Comparison of ENCODE assay signal across 15 cellular contexts in genomic region chr1:153631047-153632022, GRCh38. TPM values are rescaled to one million over a fixed set of nuclear protein-coding genes. Genes with fewer than 3 reads are reported as not detected.
DNase-seq lines count a peak whose midpoint lies in the region; TF ChIP-seq lines count a peak whose summit lies in the region.
"Had no signal": no experiment of that assay in that cellular context is flagged by ENCODE, and none has a peak within 500 bp of the region (broad histone marks: within the 10 kb centered on the region; RNA-seq: fewer than 3 reads in every experiment).

No MANE protein-coding gene starts in this region.

- intact Hi-C loops in activated T-helper 2 cell treated with anti-CD3 and anti-CD28 coated beads, Interferon-gamma antibody, Interleukin-2, Interleukin-4, amounts not matched to agents 10 μg/mL and 5 μg/mL and 100 μg/mL, durations not matched to agents 14 hours and 24 hours and 36 hours (cut with micrococcal nuclease): loop anchor here (2.0 to 5.0 kb wide), 2 partner anchors 59 to 87 kb away; partner anchors contain the start of gene S100A4
- intact Hi-C loops in left ventricle myocardium inferior (cut with micrococcal nuclease): no loop called here
- intact Hi-C loops in spleen (cut with DNase I; ENCODE audit: low total_unique reads): no loop called here

- H3K36me3 Mint-ChIP-seq in activated naive CD4-positive, alpha-beta T cell treated with anti-CD3 and anti-CD28 coated beads, Interleukin-2, amount 50 U/mL, for 24 hours: peaks cover 4% of the 10 kb centered on the region
- peaks cover 23% of the 10 kb centered on the region for H3K36me3 Mint-ChIP-seq in activated T-helper 2 cell treated with anti-CD3 and anti-CD28 coated beads, Interferon-gamma antibody, Interleukin-2, Interleukin-4, amounts not matched to agents 10 μg/mL and 5 μg/mL and 100 μg/mL, durations not matched to agents 14 hours and 24 hours and 36 hours (ENCODE audit: low read depth)

- no peak overlapping the region for H3K4ac ChIP-seq in neuronal stem cell (ENCODE audit: low read length)

- H3K4me2 ChIP-seq in neuronal stem cell (ENCODE audit: insufficient read depth, low read length, poor library complexity, severe bottlenecking): no peak overlapping the region

- H3K79me1 ChIP-seq in neuronal stem cell (ENCODE audit: low read depth, low read length): peaks cover under 1% of the 10 kb centered on the region

- H3K27me3 ChIP-seq in left ventricle myocardium inferior (ENCODE audit: low read depth) (no peaks in the 10 kb centered on the region), spleen (replicated peaks in 1 of 7) (no peaks in the 10 kb centered on the region), neuronal stem cell (ENCODE audit: control insufficient read depth in 3 of 3, insufficient read depth in 3 of 3, low read depth in 1 of 3, low read length in 3 of 3) (no peaks in the 10 kb centered on the region)

- WGBS in spleen, 5 donors: 77 to 86% (median 84%) methylated on average over 10 of the region's 10 CpGs
- WGBS in neuronal stem cell (ENCODE audit: extremely low coverage in 2 of 2, insufficient read length in 2 of 2, insufficient replicate concordance in 1 of 2), 2 donors: no CpG with 5 or more reads among the region's 10 CpGs

- no peak overlapping the region for H2BK120ac ChIP-seq in neuronal stem cell (ENCODE audit: low read depth, low read length)

- H3K27ac Mint-ChIP-seq in activated naive CD4-positive, alpha-beta T cell treated with anti-CD3 and anti-CD28 coated beads, Interleukin-2, amount 50 U/mL, for 24 hours: peak overlapping the region; percentile 3
- peak overlapping the region; percentile 43 for H3K27ac Mint-ChIP-seq in activated T-helper 2 cell treated with anti-CD3 and anti-CD28 coated beads, Interferon-gamma antibody, Interleukin-2, Interleukin-4, amounts not matched to agents 10 μg/mL and 5 μg/mL and 100 μg/mL, durations not matched to agents 14 hours and 24 hours and 36 hours

- no peak overlapping the region for H2BK15ac ChIP-seq in neuronal stem cell (ENCODE audit: low read length)

- H3K23ac ChIP-seq in neuronal stem cell (ENCODE audit: low read depth, low read length, poor library complexity): no peak overlapping the region

- peak overlapping the region; percentile 66 for H3K4me3 ChIP-seq in left ventricle myocardium inferior
- H3K4me3 ChIP-seq in spleen: no peak overlapping the region
- no peak overlapping the region for H3K4me3 ChIP-seq in neuronal stem cell (ENCODE audit: low read length in 2 of 2)
- H3K4me3 ChIP-seq: lung had no signal

- no peak overlapping the region for H3K18ac ChIP-seq in neuronal stem cell (ENCODE audit: low read length)

- TF ChIP-seq POLR2A in spleen (IDR thresholded peaks at IDR 0.05): no peak

- peaks cover 1% of the 10 kb centered on the region for H3K27me3 Mint-ChIP-seq in activated naive CD4-positive, alpha-beta T cell treated with anti-CD3 and anti-CD28 coated beads, Interleukin-2, amount 50 U/mL, for 24 hours
- no peaks in the 10 kb centered on the region for H3K27me3 Mint-ChIP-seq in activated T-helper 2 cell treated with anti-CD3 and anti-CD28 coated beads, Interferon-gamma antibody, Interleukin-2, Interleukin-4, amounts not matched to agents 10 μg/mL and 5 μg/mL and 100 μg/mL, durations not matched to agents 14 hours and 24 hours and 36 hours (ENCODE audit: low read depth)

- H3K9me3 ChIP-seq in left ventricle myocardium inferior (replicated peaks) (no peaks in the 10 kb centered on the region), spleen (no peaks in the 10 kb centered on the region), neuronal stem cell (replicated peaks in 1 of 2; ENCODE audit: control insufficient read depth in 2 of 2, insufficient read depth in 1 of 2, low read depth in 1 of 2, low read length in 2 of 2) (peaks cover 0 to 12% of the 10 kb centered on the region in 2 donors)

- H4K91ac ChIP-seq in neuronal stem cell (ENCODE audit: low read depth, low read length, poor library complexity): no peak overlapping the region

- H3K4me1 ChIP-seq in left ventricle myocardium inferior (peaks cover 92% of the 10 kb centered on the region), spleen (peaks cover 8 to 80% (median 36%) of the 10 kb centered on the region in 6 donors), neuronal stem cell (ENCODE audit: control insufficient read depth in 2 of 2, insufficient read depth in 1 of 2, low read depth in 1 of 2, low read length in 2 of 2) (peaks cover 13 to 18% of the 10 kb centered on the region in 2 donors)

- no peak overlapping the region for H3K14ac ChIP-seq in neuronal stem cell (ENCODE audit: low read length)

- TF ChIP-seq CTCF in left ventricle myocardium inferior (IDR thresholded peaks at IDR 0.05; ENCODE audit: borderline replicate concordance) (no peak), spleen (IDR thresholded peaks at IDR 0.05 in 8 of 11, conservative IDR thresholded peaks at IDR 0.05 in 3 of 11) (no peak)

- no peak overlapping the region for H2BK12ac ChIP-seq in neuronal stem cell (ENCODE audit: low read length)

- H3K4me3 Mint-ChIP-seq in activated naive CD4-positive, alpha-beta T cell treated with anti-CD3 and anti-CD28 coated beads, Interleukin-2, amount 50 U/mL, for 24 hours: no peak overlapping the region
- H3K4me3 Mint-ChIP-seq in activated T-helper 2 cell treated with anti-CD3 and anti-CD28 coated beads, Interferon-gamma antibody, Interleukin-2, Interleukin-4, amounts not matched to agents 10 μg/mL and 5 μg/mL and 100 μg/mL, durations not matched to agents 14 hours and 24 hours and 36 hours (ENCODE audit: low read depth): no peak overlapping the region

- POLR2A ChIA-PET in HEK293T (lab: Yijun Ruan, JAX): interaction anchor here (0.8 to 1.8 kb wide), 2 partner anchors 16 to 59 kb away, joined by 3 to 4 read pairs; partner anchors contain the start of gene S100A14

- H2AK5ac ChIP-seq in neuronal stem cell (ENCODE audit: low read depth, low read length): no peak overlapping the region

- CTCF ChIA-PET in HEK293T (lab: Yijun Ruan, JAX): no interaction called here

- H3K36me3 ChIP-seq in left ventricle myocardium inferior (peaks cover 12% of the 10 kb centered on the region), spleen (peaks cover 0 to 15% (median 3%) of the 10 kb centered on the region in 6 donors), neuronal stem cell (replicated peaks in 1 of 2; ENCODE audit: control insufficient read depth in 2 of 2, insufficient read depth in 2 of 2, low read length in 2 of 2) (peaks cover 1 to 14% of the 10 kb centered on the region in 2 donors)

- H3K27ac ChIP-seq in left ventricle myocardium inferior (replicated peaks) (peak overlapping the region; percentile 100), spleen (peak overlapping the region in 5 of 8 donors; percentile 22 to 84 (median 27)), neuronal stem cell (replicated peaks; ENCODE audit: low read length) (no peak overlapping the region)
- H3K27ac ChIP-seq: HL-60, parathyroid adenoma had no signal

- H4K8ac ChIP-seq in neuronal stem cell (ENCODE audit: low read depth, low read length): no peak overlapping the region

- no peak overlapping the region for H2BK5ac ChIP-seq in neuronal stem cell (ENCODE audit: low read length)

- H3K9ac ChIP-seq in neuronal stem cell (ENCODE audit: low read depth, low read length, poor library complexity): no peak overlapping the region
- H3K9ac ChIP-seq: parathyroid adenoma had no signal

- H2AFZ ChIP-seq in neuronal stem cell (ENCODE audit: low read length): no peak overlapping the region
- H2AFZ ChIP-seq: parathyroid adenoma had no signal

- H3K4me1 Mint-ChIP-seq in activated naive CD4-positive, alpha-beta T cell treated with anti-CD3 and anti-CD28 coated beads, Interleukin-2, amount 50 U/mL, for 24 hours: peaks cover 29% of the 10 kb centered on the region
- peaks cover 21% of the 10 kb centered on the region for H3K4me1 Mint-ChIP-seq in activated T-helper 2 cell treated with anti-CD3 and anti-CD28 coated beads, Interferon-gamma antibody, Interleukin-2, Interleukin-4, amounts not matched to agents 10 μg/mL and 5 μg/mL and 100 μg/mL, durations not matched to agents 14 hours and 24 hours and 36 hours (ENCODE audit: low read depth)

- H3K9me3 Mint-ChIP-seq in activated naive CD4-positive, alpha-beta T cell treated with anti-CD3 and anti-CD28 coated beads, Interleukin-2, amount 50 U/mL, for 24 hours: no peaks in the 10 kb centered on the region
- H3K9me3 Mint-ChIP-seq in activated T-helper 2 cell treated with anti-CD3 and anti-CD28 coated beads, Interferon-gamma antibody, Interleukin-2, Interleukin-4, amounts not matched to agents 10 μg/mL and 5 μg/mL and 100 μg/mL, durations not matched to agents 14 hours and 24 hours and 36 hours: no peaks in the 10 kb centered on the region

- DNase-seq in activated naive CD4-positive, alpha-beta T cell treated with Interleukin-2 at 50 U/mL for 16 hours: no peak
- DNase-seq in activated T-helper 2 cell treated with anti-CD3 and anti-CD28 coated beads, Interferon-gamma antibody, Interleukin-2, Interleukin-4, amounts not matched to agents 10 μg/mL and 5 μg/mL and 100 μg/mL, durations not matched to agents 14 hours and 24 hours and 36 hours (ENCODE audit: low spot score): no peak
- DNase-seq in left ventricle myocardium inferior (no peak), spleen (no peak), HEK293T (ENCODE audit: extremely low spot score) (no peak), neuronal stem cell (ENCODE audit: low spot score) (no peak), occipital lobe (lab: John Stamatoyannopoulos, UW) (no peak)
- DNase-seq: DND-41; NCI-H2081 treated with DMSO at 0.1 percent for 48 hours; stimulated activated CD4-positive, alpha-beta T cell treated with anti-CD3 and anti-CD28 coated beads, Interleukin-1b, Interleukin-23, amount 100 ng/mL, for 48 hours had no signal

RNA-seq across cellular contexts. Expression of gene CHTOP, which starts 2.5 kb away (rescaled TPM):
- total RNA-seq in activated T-helper 2 cell treated with anti-CD3 and anti-CD28 coated beads, Interferon-gamma antibody, Interleukin-2, Interleukin-4, amounts not matched to agents 10 μg/mL and 5 μg/mL and 100 μg/mL, durations not matched to agents 14 hours and 24 hours and 36 hours: 94.6 and 98.7 TPM in 2 replicates
- total RNA-seq in left ventricle myocardium inferior (75.5 TPM), spleen (100 to 1,000 TPM in 2 of 7 donors, 10 to 100 TPM in 5; 70.7 to 108 (median 86.3) TPM), occipital lobe (77.0 TPM)
- 10 to 100 TPM; 58.1 to 84.1 (median 73.1) TPM for polyA plus RNA-seq in spleen
- 77.4 TPM for polyA plus RNA-seq in neuronal stem cell (2013, experiment 1 of 2)
- polyA plus RNA-seq in neuronal stem cell (2013, experiment 2 of 2): 76.9 TPM

RNA-seq across cellular contexts. Expression of gene S100A1, which starts 3.1 kb away (rescaled TPM):
- total RNA-seq in activated T-helper 2 cell treated with anti-CD3 and anti-CD28 coated beads, Interferon-gamma antibody, Interleukin-2, Interleukin-4, amounts not matched to agents 10 μg/mL and 5 μg/mL and 100 μg/mL, durations not matched to agents 14 hours and 24 hours and 36 hours: not detected in 2 replicates
- total RNA-seq in left ventricle myocardium inferior: 2,012 TPM
- total RNA-seq in spleen: 1 to 10 TPM in 1 of 7 donors, not detected in 6; 2.6 TPM
- 10 to 100 TPM in 1 of 3 donors, 1 to 10 TPM in 2; 1.7 to 39.7 (median 8.2) TPM for polyA plus RNA-seq in spleen
- polyA plus RNA-seq in neuronal stem cell (2013, experiment 1 of 2): 0.22 TPM
- 0.12 TPM for polyA plus RNA-seq in neuronal stem cell (2013, experiment 2 of 2)
- total RNA-seq in occipital lobe: 0.47 TPM

RNA-seq across cellular contexts. Expression of gene S100A13, which starts 4.0 kb away (rescaled TPM):
- total RNA-seq in activated T-helper 2 cell treated with anti-CD3 and anti-CD28 coated beads, Interferon-gamma antibody, Interleukin-2, Interleukin-4, amounts not matched to agents 10 μg/mL and 5 μg/mL and 100 μg/mL, durations not matched to agents 14 hours and 24 hours and 36 hours: 3.9 and 4.0 TPM in 2 replicates
- total RNA-seq in left ventricle myocardium inferior (131 TPM), spleen (100 to 1,000 TPM in 1 of 7 donors, 10 to 100 TPM in 6; 48.8 to 103 (median 72.4) TPM), occipital lobe (5.3 TPM)
- 100 to 1,000 TPM; 118 to 146 (median 143) TPM for polyA plus RNA-seq in spleen
- polyA plus RNA-seq in neuronal stem cell (2013, experiment 1 of 2): 110 TPM
- 107 TPM for polyA plus RNA-seq in neuronal stem cell (2013, experiment 2 of 2)

RNA-seq across cellular contexts. Expression of gene S100A14, which starts 15.2 kb away (rescaled TPM):
- total RNA-seq in activated T-helper 2 cell treated with anti-CD3 and anti-CD28 coated beads, Interferon-gamma antibody, Interleukin-2, Interleukin-4, amounts not matched to agents 10 μg/mL and 5 μg/mL and 100 μg/mL, durations not matched to agents 14 hours and 24 hours and 36 hours: not detected in 2 replicates
- 6.5 TPM for total RNA-seq in left ventricle myocardium inferior
- 1 to 10 TPM in 1 of 7 donors, under 1 TPM in 3, not detected in 3; 0.28 to 1.0 (median 0.75) TPM for total RNA-seq in spleen
- 1 to 10 TPM; 1.2 to 3.0 (median 2.0) TPM for polyA plus RNA-seq in spleen
- 0.04 TPM for polyA plus RNA-seq in neuronal stem cell (2013, experiment 1 of 2)
- not detected for polyA plus RNA-seq in neuronal stem cell (2013, experiment 2 of 2)
- 0.47 TPM for total RNA-seq in occipital lobe
- total RNA-seq: cerebellum had no signal

RNA-seq across cellular contexts. Expression of gene S100A16, which starts 18.4 kb away (rescaled TPM):
- total RNA-seq in activated T-helper 2 cell treated with anti-CD3 and anti-CD28 coated beads, Interferon-gamma antibody, Interleukin-2, Interleukin-4, amounts not matched to agents 10 μg/mL and 5 μg/mL and 100 μg/mL, durations not matched to agents 14 hours and 24 hours and 36 hours: not detected in 2 replicates
- total RNA-seq in left ventricle myocardium inferior: 38.8 TPM
- 100 to 1,000 TPM in 3 of 7 donors, 10 to 100 TPM in 4; 78.0 to 111 (median 97.0) TPM for total RNA-seq in spleen
- 100 to 1,000 TPM in 1 of 3 donors, 10 to 100 TPM in 2; 52.0 to 101 (median 68.2) TPM for polyA plus RNA-seq in spleen
- 9.6 TPM for polyA plus RNA-seq in neuronal stem cell (2013, experiment 1 of 2)
- polyA plus RNA-seq in neuronal stem cell (2013, experiment 2 of 2): 9.3 TPM
- 13.3 TPM for total RNA-seq in occipital lobe

Comparison
In these comparisons a context has a peak if more than half of its experiments do, and no peak if none do; other contexts are left out.
1. RNA of gene S100A1, which starts 3.1 kb away (total RNA-seq): 2,012 TPM in left ventricle myocardium inferior (single experiment); 0.47 TPM in occipital lobe (single experiment), not detected in activated T-helper 2 cell treated with anti-CD3 and anti-CD28 coated beads, Interferon-gamma antibody, Interleukin-2, Interleukin-4, amounts not matched to agents 10 μg/mL and 5 μg/mL and 100 μg/mL, durations not matched to agents 14 hours and 24 hours and 36 hours and 2.6 TPM in spleen; every median in the first group is over 100 times any median in the second.